In genomic region chr4:119041951-119042560, GRCh38 we compare ENCODE assay signal across 1 cellular context.
TF ChIP-seq lines count a peak whose summit lies in the region.

No MANE protein-coding gene starts in this region.

TF ChIP-seq in HCT116, 20 proteins besides CTCF, POLR2A, EP300 and RAD21 (continued from another document):
- TF ChIP-seq EGR1 (IDR thresholded peaks at IDR 0.05; ENCODE audit: low read depth) = no peak
